19 cellular contexts compared by ENCODE assay signal in genomic region chr16:5438591-5438990, GRCh38.
"Had no signal": no experiment of that assay in that cellular context is flagged by ENCODE, and none has a peak within 500 bp of the region (broad histone marks: within the 10 kb centered on the region; RNA-seq: fewer than 3 reads in every experiment).

No MANE protein-coding gene starts in this region.

- DNase-seq: activated B cell treated with CpG ODN at 0.5 μM for 24 hours; activated CD4-positive, alpha-beta memory T cell treated with anti-CD3 and anti-CD28 coated beads, Interleukin-2, amount 10 ng/mL, durations not matched to agents 7 days and 5 days; activated CD4-positive, alpha-beta T cell treated with anti-CD3 and anti-CD28 coated beads for 48 hours; activated naive CD4-positive, alpha-beta T cell treated with Interleukin-2 at 50 U/mL for 16 hours; activated naive CD8-positive, alpha-beta T cell treated with anti-CD3 and anti-CD28 coated beads, Interleukin-2, amount 10 ng/mL, durations not matched to agents 7 days and 5 days; activated T-cell treated with anti-CD3 and anti-CD28 coated beads, Interleukin-2, amount 50 U/mL, for 24 hours; amygdala; central memory CD4-positive, alpha-beta T cell; colonic mucosa; kidney; left lung; mammary epithelial cell; occipital lobe; posterior cingulate gyrus; retina; stimulated activated CD4-positive, alpha-beta T cell treated with anti-CD3 and anti-CD28 coated beads, Interleukin-2, amount 100 ng/mL, for 24 hours; stimulated activated naive CD8-positive, alpha-beta T cell treated with anti-CD3 and anti-CD28 coated beads, Interleukin-15, Interleukin-2, amounts not matched to agents 100 U/mL and 50 U/mL, for 24 hours; substantia nigra; tibial artery had no signal
